In the genomic region with DNA sequence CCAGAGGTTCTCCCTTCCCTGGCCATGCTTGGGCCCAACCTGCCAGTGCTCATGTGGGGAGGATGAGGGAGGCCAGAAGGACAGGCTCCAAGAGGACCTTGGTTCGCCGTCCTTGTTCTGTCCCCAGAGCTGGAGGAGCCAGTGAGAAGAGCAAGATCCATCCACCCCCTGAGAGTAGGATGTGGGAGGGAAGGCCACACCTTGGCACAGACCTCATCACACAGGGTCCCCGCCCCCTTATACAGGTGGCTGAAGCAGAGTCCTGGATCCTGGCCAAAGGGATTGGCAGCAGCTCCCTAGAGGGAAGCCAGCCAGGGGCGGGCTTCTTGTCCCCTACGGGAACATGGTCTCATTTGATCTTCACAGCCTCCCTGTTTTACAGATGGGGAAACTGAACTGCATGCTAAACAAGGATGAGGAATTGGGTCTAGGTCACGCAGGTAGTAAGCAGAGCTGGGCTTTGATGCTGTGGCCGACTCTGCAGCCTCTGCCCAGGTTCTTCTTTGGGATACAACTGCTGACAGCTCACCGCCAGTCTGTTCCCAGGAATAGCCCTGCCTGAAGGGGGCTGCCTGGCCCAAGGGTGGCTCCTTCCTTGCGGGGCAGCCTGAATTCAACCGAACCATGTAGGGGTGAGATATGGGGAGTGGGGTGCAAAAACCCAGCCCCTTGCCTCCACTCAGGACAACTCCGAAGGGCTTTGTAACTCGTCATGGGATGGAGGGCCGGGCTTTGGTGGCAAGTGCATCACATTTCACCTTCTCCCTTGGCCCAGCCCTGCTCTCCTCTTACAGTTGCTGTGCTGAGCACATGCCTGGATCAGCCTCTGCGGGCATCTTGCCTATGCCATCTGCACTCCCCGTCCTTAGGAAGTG, we compare ENCODE assay signal across 1 cellular context.
TF ChIP-seq lines count a peak whose summit lies in the region.

No MANE protein-coding gene starts in this region.

TF ChIP-seq in HepG2, 621 proteins besides CTCF, POLR2A, EP300 and RAD21 (continued from another document and continues in another):
- TF ChIP-seq, protein P1, sequence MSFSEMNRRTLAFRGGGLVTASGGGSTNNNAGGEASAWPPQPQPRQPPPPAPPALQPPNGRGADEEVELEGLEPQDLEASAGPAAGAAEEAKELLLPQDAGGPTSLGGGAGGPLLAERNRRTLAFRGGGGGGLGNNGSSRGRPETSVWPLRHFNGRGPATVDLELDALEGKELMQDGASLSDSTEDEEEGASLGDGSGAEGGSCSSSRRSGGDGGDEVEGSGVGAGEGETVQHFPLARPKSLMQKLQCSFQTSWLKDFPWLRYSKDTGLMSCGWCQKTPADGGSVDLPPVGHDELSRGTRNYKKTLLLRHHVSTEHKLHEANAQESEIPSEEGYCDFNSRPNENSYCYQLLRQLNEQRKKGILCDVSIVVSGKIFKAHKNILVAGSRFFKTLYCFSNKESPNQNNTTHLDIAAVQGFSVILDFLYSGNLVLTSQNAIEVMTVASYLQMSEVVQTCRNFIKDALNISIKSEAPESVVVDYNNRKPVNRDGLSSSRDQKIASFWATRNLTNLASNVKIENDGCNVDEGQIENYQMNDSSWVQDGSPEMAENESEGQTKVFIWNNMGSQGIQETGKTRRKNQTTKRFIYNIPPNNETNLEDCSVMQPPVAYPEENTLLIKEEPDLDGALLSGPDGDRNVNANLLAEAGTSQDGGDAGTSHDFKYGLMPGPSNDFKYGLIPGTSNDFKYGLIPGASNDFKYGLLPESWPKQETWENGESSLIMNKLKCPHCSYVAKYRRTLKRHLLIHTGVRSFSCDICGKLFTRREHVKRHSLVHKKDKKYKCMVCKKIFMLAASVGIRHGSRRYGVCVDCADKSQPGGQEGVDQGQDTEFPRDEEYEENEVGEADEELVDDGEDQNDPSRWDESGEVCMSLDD (CRISPR knock-in tag; IDR thresholded peaks at IDR 0.05; ENCODE audit: borderline replicate concordance): no peak
- no peak for TF ChIP-seq PAWR (CRISPR knock-in tag; IDR thresholded peaks at IDR 0.05; ENCODE audit: borderline replicate concordance)
- no peak for TF ChIP-seq ZNF724P (CRISPR knock-in tag; IDR thresholded peaks at IDR 0.05; ENCODE audit: borderline replicate concordance)
- TF ChIP-seq ZNF451 (CRISPR knock-in tag; IDR thresholded peaks at IDR 0.05): no peak
- TF ChIP-seq NR2F2 (IDR thresholded peaks at IDR 0.05; ENCODE audit: borderline replicate concordance, low read depth): no peak
- TF ChIP-seq, protein P2, sequence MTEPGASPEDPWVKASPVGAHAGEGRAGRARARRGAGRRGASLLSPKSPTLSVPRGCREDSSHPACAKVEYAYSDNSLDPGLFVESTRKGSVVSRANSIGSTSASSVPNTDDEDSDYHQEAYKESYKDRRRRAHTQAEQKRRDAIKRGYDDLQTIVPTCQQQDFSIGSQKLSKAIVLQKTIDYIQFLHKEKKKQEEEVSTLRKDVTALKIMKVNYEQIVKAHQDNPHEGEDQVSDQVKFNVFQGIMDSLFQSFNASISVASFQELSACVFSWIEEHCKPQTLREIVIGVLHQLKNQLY (CRISPR knock-in tag; IDR thresholded peaks at IDR 0.05): no peak
- no peak for TF ChIP-seq EEA1 (CRISPR knock-in tag; IDR thresholded peaks at IDR 0.05; ENCODE audit: borderline replicate concordance)
- TF ChIP-seq, protein P3, sequence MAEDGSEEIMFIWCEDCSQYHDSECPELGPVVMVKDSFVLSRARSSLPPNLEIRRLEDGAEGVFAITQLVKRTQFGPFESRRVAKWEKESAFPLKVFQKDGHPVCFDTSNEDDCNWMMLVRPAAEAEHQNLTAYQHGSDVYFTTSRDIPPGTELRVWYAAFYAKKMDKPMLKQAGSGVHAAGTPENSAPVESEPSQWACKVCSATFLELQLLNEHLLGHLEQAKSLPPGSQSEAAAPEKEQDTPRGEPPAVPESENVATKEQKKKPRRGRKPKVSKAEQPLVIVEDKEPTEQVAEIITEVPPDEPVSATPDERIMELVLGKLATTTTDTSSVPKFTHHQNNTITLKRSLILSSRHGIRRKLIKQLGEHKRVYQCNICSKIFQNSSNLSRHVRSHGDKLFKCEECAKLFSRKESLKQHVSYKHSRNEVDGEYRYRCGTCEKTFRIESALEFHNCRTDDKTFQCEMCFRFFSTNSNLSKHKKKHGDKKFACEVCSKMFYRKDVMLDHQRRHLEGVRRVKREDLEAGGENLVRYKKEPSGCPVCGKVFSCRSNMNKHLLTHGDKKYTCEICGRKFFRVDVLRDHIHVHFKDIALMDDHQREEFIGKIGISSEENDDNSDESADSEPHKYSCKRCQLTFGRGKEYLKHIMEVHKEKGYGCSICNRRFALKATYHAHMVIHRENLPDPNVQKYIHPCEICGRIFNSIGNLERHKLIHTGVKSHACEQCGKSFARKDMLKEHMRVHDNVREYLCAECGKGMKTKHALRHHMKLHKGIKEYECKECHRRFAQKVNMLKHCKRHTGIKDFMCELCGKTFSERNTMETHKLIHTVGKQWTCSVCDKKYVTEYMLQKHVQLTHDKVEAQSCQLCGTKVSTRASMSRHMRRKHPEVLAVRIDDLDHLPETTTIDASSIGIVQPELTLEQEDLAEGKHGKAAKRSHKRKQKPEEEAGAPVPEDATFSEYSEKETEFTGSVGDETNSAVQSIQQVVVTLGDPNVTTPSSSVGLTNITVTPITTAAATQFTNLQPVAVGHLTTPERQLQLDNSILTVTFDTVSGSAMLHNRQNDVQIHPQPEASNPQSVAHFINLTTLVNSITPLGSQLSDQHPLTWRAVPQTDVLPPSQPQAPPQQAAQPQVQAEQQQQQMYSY (CRISPR knock-in tag; IDR thresholded peaks at IDR 0.05): 0 out of 2 replicates have a peak, but pooled peaks have one; percentile 37
- no peak for TF ChIP-seq NR2C2 (CRISPR knock-in tag; IDR thresholded peaks at IDR 0.05; ENCODE audit: borderline replicate concordance)
- no peak for TF ChIP-seq ETV5 (CRISPR knock-in tag; IDR thresholded peaks at IDR 0.05; ENCODE audit: borderline replicate concordance)
- TF ChIP-seq, protein P4, sequence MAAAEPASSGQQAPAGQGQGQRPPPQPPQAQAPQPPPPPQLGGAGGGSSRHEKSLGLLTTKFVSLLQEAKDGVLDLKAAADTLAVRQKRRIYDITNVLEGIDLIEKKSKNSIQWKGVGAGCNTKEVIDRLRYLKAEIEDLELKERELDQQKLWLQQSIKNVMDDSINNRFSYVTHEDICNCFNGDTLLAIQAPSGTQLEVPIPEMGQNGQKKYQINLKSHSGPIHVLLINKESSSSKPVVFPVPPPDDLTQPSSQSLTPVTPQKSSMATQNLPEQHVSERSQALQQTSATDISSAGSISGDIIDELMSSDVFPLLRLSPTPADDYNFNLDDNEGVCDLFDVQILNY (CRISPR knock-in tag; conservative IDR thresholded peaks at IDR 0.05): no peak
- no peak for TF ChIP-seq ZBTB3 (CRISPR knock-in tag; IDR thresholded peaks at IDR 0.05; ENCODE audit: borderline replicate concordance, low read depth)
- TF ChIP-seq RAD51 (IDR thresholded peaks at IDR 0.05; ENCODE audit: borderline replicate concordance): no peak
- TF ChIP-seq KDM5B (CRISPR knock-in tag; IDR thresholded peaks at IDR 0.05; ENCODE audit: borderline replicate concordance): 0 out of 2 replicates have a peak, but pooled peaks have one; percentile 34
- no peak for TF ChIP-seq ZFP90 (CRISPR knock-in tag; IDR thresholded peaks at IDR 0.05; ENCODE audit: borderline replicate concordance)
- TF ChIP-seq TSC22D2 (CRISPR knock-in tag; IDR thresholded peaks at IDR 0.05; ENCODE audit: borderline replicate concordance): no peak
- TF ChIP-seq ZNF263 (CRISPR knock-in tag; IDR thresholded peaks at IDR 0.05): peak; percentile 52
- TF ChIP-seq, protein P5, sequence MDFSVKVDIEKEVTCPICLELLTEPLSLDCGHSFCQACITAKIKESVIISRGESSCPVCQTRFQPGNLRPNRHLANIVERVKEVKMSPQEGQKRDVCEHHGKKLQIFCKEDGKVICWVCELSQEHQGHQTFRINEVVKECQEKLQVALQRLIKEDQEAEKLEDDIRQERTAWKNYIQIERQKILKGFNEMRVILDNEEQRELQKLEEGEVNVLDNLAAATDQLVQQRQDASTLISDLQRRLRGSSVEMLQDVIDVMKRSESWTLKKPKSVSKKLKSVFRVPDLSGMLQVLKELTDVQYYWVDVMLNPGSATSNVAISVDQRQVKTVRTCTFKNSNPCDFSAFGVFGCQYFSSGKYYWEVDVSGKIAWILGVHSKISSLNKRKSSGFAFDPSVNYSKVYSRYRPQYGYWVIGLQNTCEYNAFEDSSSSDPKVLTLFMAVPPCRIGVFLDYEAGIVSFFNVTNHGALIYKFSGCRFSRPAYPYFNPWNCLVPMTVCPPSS (IDR thresholded peaks at IDR 0.05): no peak
- TF ChIP-seq SMARCC2 (IDR thresholded peaks at IDR 0.05): no peak
- no peak for TF ChIP-seq SRF (IDR thresholded peaks at IDR 0.05; ENCODE audit: low read depth, low read length)
- TF ChIP-seq ARNT (IDR thresholded peaks at IDR 0.05): no peak
- TF ChIP-seq MED1 (CRISPR knock-in tag; IDR thresholded peaks at IDR 0.05): peak; percentile 28; the same call in 1 of the 2 replicates
- TF ChIP-seq, protein P6, sequence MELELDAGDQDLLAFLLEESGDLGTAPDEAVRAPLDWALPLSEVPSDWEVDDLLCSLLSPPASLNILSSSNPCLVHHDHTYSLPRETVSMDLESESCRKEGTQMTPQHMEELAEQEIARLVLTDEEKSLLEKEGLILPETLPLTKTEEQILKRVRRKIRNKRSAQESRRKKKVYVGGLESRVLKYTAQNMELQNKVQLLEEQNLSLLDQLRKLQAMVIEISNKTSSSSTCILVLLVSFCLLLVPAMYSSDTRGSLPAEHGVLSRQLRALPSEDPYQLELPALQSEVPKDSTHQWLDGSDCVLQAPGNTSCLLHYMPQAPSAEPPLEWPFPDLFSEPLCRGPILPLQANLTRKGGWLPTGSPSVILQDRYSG (CRISPR knock-in tag; IDR thresholded peaks at IDR 0.05): no peak
- TF ChIP-seq, protein P7, sequence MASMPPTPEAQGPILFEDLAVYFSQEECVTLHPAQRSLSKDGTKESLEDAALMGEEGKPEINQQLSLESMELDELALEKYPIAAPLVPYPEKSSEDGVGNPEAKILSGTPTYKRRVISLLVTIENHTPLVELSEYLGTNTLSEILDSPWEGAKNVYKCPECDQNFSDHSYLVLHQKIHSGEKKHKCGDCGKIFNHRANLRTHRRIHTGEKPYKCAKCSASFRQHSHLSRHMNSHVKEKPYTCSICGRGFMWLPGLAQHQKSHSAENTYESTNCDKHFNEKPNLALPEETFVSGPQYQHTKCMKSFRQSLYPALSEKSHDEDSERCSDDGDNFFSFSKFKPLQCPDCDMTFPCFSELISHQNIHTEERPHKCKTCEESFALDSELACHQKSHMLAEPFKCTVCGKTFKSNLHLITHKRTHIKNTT (CRISPR knock-in tag; IDR thresholded peaks at IDR 0.05): no peak
- no peak for TF ChIP-seq ZNF234 (CRISPR knock-in tag; conservative IDR thresholded peaks at IDR 0.05)
- TF ChIP-seq REL (CRISPR knock-in tag; conservative IDR thresholded peaks at IDR 0.05): no peak
- no peak for TF ChIP-seq SP140L (CRISPR knock-in tag; IDR thresholded peaks at IDR 0.05; ENCODE audit: borderline replicate concordance)
- no peak for TF ChIP-seq NCOA2 (CRISPR knock-in tag; IDR thresholded peaks at IDR 0.05)
- TF ChIP-seq, protein P8, sequence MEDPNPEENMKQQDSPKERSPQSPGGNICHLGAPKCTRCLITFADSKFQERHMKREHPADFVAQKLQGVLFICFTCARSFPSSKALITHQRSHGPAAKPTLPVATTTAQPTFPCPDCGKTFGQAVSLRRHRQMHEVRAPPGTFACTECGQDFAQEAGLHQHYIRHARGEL (CRISPR knock-in tag; IDR thresholded peaks at IDR 0.05): no peak
- TF ChIP-seq NCOA5 (CRISPR knock-in tag; IDR thresholded peaks at IDR 0.05): no peak
- peak; percentile 39; the same call in 1 of the 2 replicates for TF ChIP-seq SP5 (CRISPR knock-in tag; IDR thresholded peaks at IDR 0.05; ENCODE audit: borderline replicate concordance, low read depth)
- TF ChIP-seq FOXK2 (IDR thresholded peaks at IDR 0.05): no peak
- TF ChIP-seq, protein P9, sequence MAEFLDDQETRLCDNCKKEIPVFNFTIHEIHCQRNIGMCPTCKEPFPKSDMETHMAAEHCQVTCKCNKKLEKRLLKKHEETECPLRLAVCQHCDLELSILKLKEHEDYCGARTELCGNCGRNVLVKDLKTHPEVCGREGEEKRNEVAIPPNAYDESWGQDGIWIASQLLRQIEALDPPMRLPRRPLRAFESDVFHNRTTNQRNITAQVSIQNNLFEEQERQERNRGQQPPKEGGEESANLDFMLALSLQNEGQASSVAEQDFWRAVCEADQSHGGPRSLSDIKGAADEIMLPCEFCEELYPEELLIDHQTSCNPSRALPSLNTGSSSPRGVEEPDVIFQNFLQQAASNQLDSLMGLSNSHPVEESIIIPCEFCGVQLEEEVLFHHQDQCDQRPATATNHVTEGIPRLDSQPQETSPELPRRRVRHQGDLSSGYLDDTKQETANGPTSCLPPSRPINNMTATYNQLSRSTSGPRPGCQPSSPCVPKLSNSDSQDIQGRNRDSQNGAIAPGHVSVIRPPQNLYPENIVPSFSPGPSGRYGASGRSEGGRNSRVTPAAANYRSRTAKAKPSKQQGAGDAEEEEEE (CRISPR knock-in tag; IDR thresholded peaks at IDR 0.05; ENCODE audit: borderline replicate concordance): no peak
- TF ChIP-seq PHF5A (CRISPR knock-in tag; IDR thresholded peaks at IDR 0.05; ENCODE audit: low read depth, unreplicated experiment): no peak
- no peak for TF ChIP-seq FOXJ3 (CRISPR knock-in tag; IDR thresholded peaks at IDR 0.05; ENCODE audit: borderline replicate concordance)
- 0 out of 2 replicates have a peak, but pooled peaks have one; percentile 16 for TF ChIP-seq TCF7 (IDR thresholded peaks at IDR 0.05; ENCODE audit: low read depth)
- no peak for TF ChIP-seq CHD2 (IDR thresholded peaks at IDR 0.05; ENCODE audit: low read depth, low read length)
- no peak for TF ChIP-seq KDM3A (CRISPR knock-in tag; IDR thresholded peaks at IDR 0.05; ENCODE audit: low read depth)
- no peak for TF ChIP-seq JARID2 (CRISPR knock-in tag; IDR thresholded peaks at IDR 0.05; ENCODE audit: insufficient replicate concordance)
- TF ChIP-seq, protein P10, sequence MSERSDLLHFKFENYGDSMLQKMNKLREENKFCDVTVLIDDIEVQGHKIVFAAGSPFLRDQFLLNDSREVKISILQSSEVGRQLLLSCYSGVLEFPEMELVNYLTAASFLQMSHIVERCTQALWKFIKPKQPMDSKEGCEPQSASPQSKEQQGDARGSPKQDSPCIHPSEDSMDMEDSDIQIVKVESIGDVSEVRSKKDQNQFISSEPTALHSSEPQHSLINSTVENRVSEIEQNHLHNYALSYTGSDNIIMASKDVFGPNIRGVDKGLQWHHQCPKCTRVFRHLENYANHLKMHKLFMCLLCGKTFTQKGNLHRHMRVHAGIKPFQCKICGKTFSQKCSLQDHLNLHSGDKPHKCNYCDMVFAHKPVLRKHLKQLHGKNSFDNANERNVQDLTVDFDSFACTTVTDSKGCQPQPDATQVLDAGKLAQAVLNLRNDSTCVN (CRISPR knock-in tag; IDR thresholded peaks at IDR 0.05; ENCODE audit: borderline replicate concordance): no peak
- TF ChIP-seq KMT2A (CRISPR knock-in tag; IDR thresholded peaks at IDR 0.05): no peak
- TF ChIP-seq, protein P11, sequence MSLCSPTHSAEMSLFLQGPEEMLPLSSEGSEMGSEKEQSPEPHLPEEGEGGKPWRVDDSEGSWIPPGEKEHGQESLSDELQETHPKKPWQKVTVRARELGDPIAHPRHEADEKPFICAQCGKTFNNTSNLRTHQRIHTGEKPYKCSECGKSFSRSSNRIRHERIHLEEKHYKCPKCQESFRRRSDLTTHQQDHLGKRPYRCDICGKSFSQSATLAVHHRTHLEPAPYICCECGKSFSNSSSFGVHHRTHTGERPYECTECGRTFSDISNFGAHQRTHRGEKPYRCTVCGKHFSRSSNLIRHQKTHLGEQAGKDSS (CRISPR knock-in tag; IDR thresholded peaks at IDR 0.05; ENCODE audit: borderline replicate concordance, low read depth): 0 out of 2 replicates have a peak, but pooled peaks have one; percentile 49
- no peak for TF ChIP-seq PRMT3 (CRISPR knock-in tag; IDR thresholded peaks at IDR 0.05; ENCODE audit: borderline replicate concordance, low read depth)
- TF ChIP-seq ZNF570 (CRISPR knock-in tag; IDR thresholded peaks at IDR 0.05; ENCODE audit: borderline replicate concordance): no peak
- TF ChIP-seq ZZZ3 (CRISPR knock-in tag; IDR thresholded peaks at IDR 0.05; ENCODE audit: borderline replicate concordance): no peak
